In the genomic region with DNA sequence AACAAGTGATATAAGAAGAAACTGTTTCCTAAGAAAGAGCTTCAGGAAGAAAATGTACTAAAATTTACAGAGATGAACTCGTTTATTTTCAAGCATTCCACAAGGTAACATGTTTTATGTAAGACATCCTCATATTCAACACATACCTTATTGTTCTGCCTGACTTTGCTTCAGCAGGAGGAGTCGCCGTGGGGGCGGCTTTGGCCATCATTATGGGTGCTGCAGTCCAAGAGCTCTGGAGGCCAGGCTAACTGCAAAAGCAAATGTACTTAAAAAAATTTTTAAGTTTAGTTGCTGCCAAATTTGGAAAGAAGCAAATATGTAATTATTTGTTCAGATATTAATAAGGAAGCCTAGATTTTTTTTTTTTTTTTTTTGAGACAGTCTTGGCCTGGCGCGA, we compare ENCODE assay signal across 1 cellular context.
TF ChIP-seq lines count a peak whose summit lies in the region.

No MANE protein-coding gene starts in this region.

TF ChIP-seq in HepG2, 621 proteins besides CTCF, POLR2A, EP300 and RAD21:
- TF ChIP-seq ZNF773 (CRISPR knock-in tag; IDR thresholded peaks at IDR 0.05; ENCODE audit: borderline replicate concordance) (no peak), AHR (CRISPR knock-in tag; IDR thresholded peaks at IDR 0.05) (no peak), PAF1 (CRISPR knock-in tag; IDR thresholded peaks at IDR 0.05) (no peak), MAF1 (CRISPR knock-in tag; IDR thresholded peaks at IDR 0.05; ENCODE audit: borderline replicate concordance) (no peak), ZKSCAN5 (CRISPR knock-in tag; IDR thresholded peaks at IDR 0.05) (no peak)
